ENCODE assay signal across 1 cellular context in genomic region chr12:48198619-48198973, GRCh38.
TF ChIP-seq lines count a peak whose summit lies in the region.

No MANE protein-coding gene starts in this region.

TF ChIP-seq in HEK293, 187 proteins besides CTCF, POLR2A, EP300 and RAD21 (continued from another document):
- TF ChIP-seq, protein P1, sequence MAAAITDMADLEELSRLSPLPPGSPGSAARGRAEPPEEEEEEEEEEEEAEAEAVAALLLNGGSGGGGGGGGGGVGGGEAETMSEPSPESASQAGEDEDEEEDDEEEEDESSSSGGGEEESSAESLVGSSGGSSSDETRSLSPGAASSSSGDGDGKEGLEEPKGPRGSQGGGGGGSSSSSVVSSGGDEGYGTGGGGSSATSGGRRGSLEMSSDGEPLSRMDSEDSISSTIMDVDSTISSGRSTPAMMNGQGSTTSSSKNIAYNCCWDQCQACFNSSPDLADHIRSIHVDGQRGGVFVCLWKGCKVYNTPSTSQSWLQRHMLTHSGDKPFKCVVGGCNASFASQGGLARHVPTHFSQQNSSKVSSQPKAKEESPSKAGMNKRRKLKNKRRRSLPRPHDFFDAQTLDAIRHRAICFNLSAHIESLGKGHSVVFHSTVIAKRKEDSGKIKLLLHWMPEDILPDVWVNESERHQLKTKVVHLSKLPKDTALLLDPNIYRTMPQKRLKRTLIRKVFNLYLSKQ (tag by site-specific recombination; IDR thresholded peaks at IDR 0.05; ENCODE audit: borderline replicate concordance), result no peak
- TF ChIP-seq ZNF302 (tag by site-specific recombination; IDR thresholded peaks at IDR 0.05; ENCODE audit: low read depth), result no peak
- no peak for TF ChIP-seq ZNF670 (tag by site-specific recombination; IDR thresholded peaks at IDR 0.05; ENCODE audit: low read depth)
- TF ChIP-seq ZNF121 (tag by site-specific recombination; IDR thresholded peaks at IDR 0.05), result no peak
- TF ChIP-seq ZNF23 (tag by site-specific recombination; IDR thresholded peaks at IDR 0.05; ENCODE audit: borderline replicate concordance), result no peak
- peak; percentile 13 for TF ChIP-seq ZNF335 (tag by site-specific recombination; conservative IDR thresholded peaks at IDR 0.05)
- TF ChIP-seq GLI4 (tag by site-specific recombination; IDR thresholded peaks at IDR 0.05), result 0 out of 2 replicates have a peak, but pooled peaks have one; percentile 79
- TF ChIP-seq KLF16 (tag by site-specific recombination; IDR thresholded peaks at IDR 0.05), result no peak
- TF ChIP-seq ZNF629 (tag by site-specific recombination; IDR thresholded peaks at IDR 0.05), result no peak
- TF ChIP-seq ZNF214 (tag by site-specific recombination; IDR thresholded peaks at IDR 0.05; ENCODE audit: borderline replicate concordance), result no peak
- TF ChIP-seq, protein P2, sequence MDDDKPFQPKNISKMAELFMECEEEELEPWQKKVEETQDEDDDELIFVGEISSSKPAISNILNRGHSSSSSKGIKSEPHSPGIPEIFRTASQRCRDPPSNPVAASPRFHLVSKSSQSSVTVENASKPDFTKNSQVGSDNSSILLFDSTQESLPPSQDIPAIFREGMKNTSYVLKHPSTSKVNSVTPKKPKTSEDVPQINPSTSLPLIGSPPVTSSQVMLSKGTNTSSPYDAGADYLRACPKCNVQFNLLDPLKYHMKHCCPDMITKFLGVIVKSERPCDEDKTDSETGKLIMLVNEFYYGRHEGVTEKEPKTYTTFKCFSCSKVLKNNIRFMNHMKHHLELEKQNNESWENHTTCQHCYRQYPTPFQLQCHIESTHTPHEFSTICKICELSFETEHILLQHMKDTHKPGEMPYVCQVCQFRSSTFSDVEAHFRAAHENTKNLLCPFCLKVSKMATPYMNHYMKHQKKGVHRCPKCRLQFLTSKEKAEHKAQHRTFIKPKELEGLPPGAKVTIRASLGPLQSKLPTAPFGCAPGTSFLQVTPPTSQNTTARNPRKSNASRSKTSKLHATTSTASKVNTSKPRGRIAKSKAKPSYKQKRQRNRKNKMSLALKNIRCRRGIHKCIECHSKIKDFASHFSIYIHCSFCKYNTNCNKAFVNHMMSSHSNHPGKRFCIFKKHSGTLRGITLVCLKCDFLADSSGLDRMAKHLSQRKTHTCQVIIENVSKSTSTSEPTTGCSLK (tag by site-specific recombination; IDR thresholded peaks at IDR 0.05), result no peak
- no peak for TF ChIP-seq ZNF785 (tag by site-specific recombination; IDR thresholded peaks at IDR 0.05)
- peak; percentile 80 for TF ChIP-seq ZBTB20 (tag by site-specific recombination; IDR thresholded peaks at IDR 0.05)
- no peak for TF ChIP-seq ZNF274 (IDR thresholded peaks at IDR 0.05; ENCODE audit: low read length)
- no peak for TF ChIP-seq ZNF274 (tag by site-specific recombination; IDR thresholded peaks at IDR 0.05; ENCODE audit: borderline replicate concordance)
- TF ChIP-seq, protein P3, sequence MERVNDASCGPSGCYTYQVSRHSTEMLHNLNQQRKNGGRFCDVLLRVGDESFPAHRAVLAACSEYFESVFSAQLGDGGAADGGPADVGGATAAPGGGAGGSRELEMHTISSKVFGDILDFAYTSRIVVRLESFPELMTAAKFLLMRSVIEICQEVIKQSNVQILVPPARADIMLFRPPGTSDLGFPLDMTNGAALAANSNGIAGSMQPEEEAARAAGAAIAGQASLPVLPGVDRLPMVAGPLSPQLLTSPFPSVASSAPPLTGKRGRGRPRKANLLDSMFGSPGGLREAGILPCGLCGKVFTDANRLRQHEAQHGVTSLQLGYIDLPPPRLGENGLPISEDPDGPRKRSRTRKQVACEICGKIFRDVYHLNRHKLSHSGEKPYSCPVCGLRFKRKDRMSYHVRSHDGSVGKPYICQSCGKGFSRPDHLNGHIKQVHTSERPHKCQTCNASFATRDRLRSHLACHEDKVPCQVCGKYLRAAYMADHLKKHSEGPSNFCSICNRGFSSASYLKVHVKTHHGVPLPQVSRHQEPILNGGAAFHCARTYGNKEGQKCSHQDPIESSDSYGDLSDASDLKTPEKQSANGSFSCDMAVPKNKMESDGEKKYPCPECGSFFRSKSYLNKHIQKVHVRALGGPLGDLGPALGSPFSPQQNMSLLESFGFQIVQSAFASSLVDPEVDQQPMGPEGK (tag by site-specific recombination; IDR thresholded peaks at IDR 0.05), result no peak
- TF ChIP-seq ZNF140 (tag by site-specific recombination; IDR thresholded peaks at IDR 0.05), result no peak
